9 cellular contexts compared by ENCODE assay signal in genomic region chr6:25436760-25437159, GRCh38.
"Had no signal": no experiment of that assay in that cellular context is flagged by ENCODE, and none has a peak within 500 bp of the region (broad histone marks: within the 10 kb centered on the region; RNA-seq: fewer than 3 reads in every experiment).

No MANE protein-coding gene starts in this region.

- H3K9ac ChIP-seq: GM23248, KMS-11 had no signal

- DNase-seq: GM23248, GOT3, H7, HCEC 1CT, HFFc6, KBM-7 had no signal

- H3K4me2 ChIP-seq: KMS-11 had no signal

- H3K27ac Mint-ChIP-seq: HFFc6, IgD-negative memory B cell had no signal

- H2AFZ ChIP-seq: GM23248 had no signal

- H3K9me3 Mint-ChIP-seq: HFFc6, IgD-negative memory B cell had no signal

- H3K36me3 Mint-ChIP-seq: IgD-negative memory B cell had no signal

- H3K27ac ChIP-seq: GM23248, HL-60, KMS-11 had no signal

- H3K4me3 Mint-ChIP-seq: HFFc6, IgD-negative memory B cell had no signal
